1 cellular context compared by ENCODE assay signal in the genomic region with DNA sequence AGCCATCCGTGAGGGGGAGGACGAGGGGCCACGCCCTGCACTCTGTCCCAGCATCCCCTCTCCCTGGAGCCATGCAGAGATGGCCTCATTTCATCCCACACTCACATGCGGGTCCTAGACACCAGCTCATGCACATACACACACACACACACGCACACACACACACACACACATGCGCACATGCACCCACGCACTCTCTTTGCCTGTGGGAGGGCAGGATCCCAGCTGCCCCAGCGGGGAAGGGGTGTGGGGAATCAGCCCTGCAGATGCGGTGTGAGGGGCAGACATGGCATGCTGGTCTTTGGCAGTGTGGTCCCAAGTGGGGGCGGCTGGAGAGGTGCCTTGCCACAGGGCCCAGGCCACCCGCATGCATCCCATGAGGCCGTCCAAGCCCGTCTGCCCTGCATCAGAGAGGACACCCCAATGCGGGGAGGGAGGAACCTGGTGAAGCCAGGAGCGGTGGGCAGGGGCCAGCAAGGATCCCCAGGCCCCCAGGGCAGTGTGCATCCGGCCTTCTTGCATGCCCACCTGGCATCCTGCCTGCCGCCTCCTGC.
TF ChIP-seq lines count a peak whose summit lies in the region.

No MANE protein-coding gene starts in this region.

TF ChIP-seq in HepG2, 621 proteins besides CTCF, POLR2A, EP300 and RAD21 (continued from another document):
- TF ChIP-seq, protein P1, sequence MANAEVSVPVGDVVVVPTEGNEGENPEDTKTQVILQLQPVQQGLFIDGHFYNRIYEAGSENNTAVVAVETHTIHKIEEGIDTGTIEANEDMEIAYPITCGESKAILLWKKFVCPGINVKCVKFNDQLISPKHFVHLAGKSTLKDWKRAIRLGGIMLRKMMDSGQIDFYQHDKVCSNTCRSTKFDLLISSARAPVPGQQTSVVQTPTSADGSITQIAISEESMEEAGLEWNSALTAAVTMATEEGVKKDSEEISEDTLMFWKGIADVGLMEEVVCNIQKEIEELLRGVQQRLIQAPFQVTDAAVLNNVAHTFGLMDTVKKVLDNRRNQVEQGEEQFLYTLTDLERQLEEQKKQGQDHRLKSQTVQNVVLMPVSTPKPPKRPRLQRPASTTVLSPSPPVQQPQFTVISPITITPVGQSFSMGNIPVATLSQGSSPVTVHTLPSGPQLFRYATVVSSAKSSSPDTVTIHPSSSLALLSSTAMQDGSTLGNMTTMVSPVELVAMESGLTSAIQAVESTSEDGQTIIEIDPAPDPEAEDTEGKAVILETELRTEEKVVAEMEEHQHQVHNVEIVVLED (CRISPR knock-in tag; IDR thresholded peaks at IDR 0.05; ENCODE audit: borderline replicate concordance) = no peak
- no peak for TF ChIP-seq GLI4 (CRISPR knock-in tag; IDR thresholded peaks at IDR 0.05; ENCODE audit: borderline replicate concordance)
- no peak for TF ChIP-seq ZBTB38 (CRISPR knock-in tag; IDR thresholded peaks at IDR 0.05)
- TF ChIP-seq TBX2 (CRISPR knock-in tag; IDR thresholded peaks at IDR 0.05; ENCODE audit: borderline replicate concordance) = no peak
- peak; percentile 26 for TF ChIP-seq AGO1 (IDR thresholded peaks at IDR 0.05; ENCODE audit: low read depth, low read length, poor library complexity, severe bottlenecking)
- TF ChIP-seq SMAD1 (CRISPR knock-in tag; IDR thresholded peaks at IDR 0.05; ENCODE audit: borderline replicate concordance, low read depth) = no peak
- TF ChIP-seq, protein P2, sequence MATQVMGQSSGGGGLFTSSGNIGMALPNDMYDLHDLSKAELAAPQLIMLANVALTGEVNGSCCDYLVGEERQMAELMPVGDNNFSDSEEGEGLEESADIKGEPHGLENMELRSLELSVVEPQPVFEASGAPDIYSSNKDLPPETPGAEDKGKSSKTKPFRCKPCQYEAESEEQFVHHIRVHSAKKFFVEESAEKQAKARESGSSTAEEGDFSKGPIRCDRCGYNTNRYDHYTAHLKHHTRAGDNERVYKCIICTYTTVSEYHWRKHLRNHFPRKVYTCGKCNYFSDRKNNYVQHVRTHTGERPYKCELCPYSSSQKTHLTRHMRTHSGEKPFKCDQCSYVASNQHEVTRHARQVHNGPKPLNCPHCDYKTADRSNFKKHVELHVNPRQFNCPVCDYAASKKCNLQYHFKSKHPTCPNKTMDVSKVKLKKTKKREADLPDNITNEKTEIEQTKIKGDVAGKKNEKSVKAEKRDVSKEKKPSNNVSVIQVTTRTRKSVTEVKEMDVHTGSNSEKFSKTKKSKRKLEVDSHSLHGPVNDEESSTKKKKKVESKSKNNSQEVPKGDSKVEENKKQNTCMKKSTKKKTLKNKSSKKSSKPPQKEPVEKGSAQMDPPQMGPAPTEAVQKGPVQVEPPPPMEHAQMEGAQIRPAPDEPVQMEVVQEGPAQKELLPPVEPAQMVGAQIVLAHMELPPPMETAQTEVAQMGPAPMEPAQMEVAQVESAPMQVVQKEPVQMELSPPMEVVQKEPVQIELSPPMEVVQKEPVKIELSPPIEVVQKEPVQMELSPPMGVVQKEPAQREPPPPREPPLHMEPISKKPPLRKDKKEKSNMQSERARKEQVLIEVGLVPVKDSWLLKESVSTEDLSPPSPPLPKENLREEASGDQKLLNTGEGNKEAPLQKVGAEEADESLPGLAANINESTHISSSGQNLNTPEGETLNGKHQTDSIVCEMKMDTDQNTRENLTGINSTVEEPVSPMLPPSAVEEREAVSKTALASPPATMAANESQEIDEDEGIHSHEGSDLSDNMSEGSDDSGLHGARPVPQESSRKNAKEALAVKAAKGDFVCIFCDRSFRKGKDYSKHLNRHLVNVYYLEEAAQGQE (IDR thresholded peaks at IDR 0.05; ENCODE audit: borderline replicate concordance in 1 of 2, low read depth in 1 of 2, low read length in 2 of 2) = no peak
- TF ChIP-seq, protein P3, sequence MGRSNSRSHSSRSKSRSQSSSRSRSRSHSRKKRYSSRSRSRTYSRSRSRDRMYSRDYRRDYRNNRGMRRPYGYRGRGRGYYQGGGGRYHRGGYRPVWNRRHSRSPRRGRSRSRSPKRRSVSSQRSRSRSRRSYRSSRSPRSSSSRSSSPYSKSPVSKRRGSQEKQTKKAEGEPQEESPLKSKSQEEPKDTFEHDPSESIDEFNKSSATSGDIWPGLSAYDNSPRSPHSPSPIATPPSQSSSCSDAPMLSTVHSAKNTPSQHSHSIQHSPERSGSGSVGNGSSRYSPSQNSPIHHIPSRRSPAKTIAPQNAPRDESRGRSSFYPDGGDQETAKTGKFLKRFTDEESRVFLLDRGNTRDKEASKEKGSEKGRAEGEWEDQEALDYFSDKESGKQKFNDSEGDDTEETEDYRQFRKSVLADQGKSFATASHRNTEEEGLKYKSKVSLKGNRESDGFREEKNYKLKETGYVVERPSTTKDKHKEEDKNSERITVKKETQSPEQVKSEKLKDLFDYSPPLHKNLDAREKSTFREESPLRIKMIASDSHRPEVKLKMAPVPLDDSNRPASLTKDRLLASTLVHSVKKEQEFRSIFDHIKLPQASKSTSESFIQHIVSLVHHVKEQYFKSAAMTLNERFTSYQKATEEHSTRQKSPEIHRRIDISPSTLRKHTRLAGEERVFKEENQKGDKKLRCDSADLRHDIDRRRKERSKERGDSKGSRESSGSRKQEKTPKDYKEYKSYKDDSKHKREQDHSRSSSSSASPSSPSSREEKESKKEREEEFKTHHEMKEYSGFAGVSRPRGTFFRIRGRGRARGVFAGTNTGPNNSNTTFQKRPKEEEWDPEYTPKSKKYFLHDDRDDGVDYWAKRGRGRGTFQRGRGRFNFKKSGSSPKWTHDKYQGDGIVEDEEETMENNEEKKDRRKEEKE (IDR thresholded peaks at IDR 0.05) = no peak
- TF ChIP-seq ZNF792 (CRISPR knock-in tag; IDR thresholded peaks at IDR 0.05) = no peak
- TF ChIP-seq MIER3 (CRISPR knock-in tag; IDR thresholded peaks at IDR 0.05; ENCODE audit: borderline replicate concordance) = no peak
- no peak for TF ChIP-seq ZFP1 (CRISPR knock-in tag; IDR thresholded peaks at IDR 0.05)
- 0 out of 2 replicates have a peak, but pooled peaks have one; percentile 3 for TF ChIP-seq MYC (CRISPR knock-in tag; IDR thresholded peaks at IDR 0.05; ENCODE audit: borderline replicate concordance)
- TF ChIP-seq, protein P4, sequence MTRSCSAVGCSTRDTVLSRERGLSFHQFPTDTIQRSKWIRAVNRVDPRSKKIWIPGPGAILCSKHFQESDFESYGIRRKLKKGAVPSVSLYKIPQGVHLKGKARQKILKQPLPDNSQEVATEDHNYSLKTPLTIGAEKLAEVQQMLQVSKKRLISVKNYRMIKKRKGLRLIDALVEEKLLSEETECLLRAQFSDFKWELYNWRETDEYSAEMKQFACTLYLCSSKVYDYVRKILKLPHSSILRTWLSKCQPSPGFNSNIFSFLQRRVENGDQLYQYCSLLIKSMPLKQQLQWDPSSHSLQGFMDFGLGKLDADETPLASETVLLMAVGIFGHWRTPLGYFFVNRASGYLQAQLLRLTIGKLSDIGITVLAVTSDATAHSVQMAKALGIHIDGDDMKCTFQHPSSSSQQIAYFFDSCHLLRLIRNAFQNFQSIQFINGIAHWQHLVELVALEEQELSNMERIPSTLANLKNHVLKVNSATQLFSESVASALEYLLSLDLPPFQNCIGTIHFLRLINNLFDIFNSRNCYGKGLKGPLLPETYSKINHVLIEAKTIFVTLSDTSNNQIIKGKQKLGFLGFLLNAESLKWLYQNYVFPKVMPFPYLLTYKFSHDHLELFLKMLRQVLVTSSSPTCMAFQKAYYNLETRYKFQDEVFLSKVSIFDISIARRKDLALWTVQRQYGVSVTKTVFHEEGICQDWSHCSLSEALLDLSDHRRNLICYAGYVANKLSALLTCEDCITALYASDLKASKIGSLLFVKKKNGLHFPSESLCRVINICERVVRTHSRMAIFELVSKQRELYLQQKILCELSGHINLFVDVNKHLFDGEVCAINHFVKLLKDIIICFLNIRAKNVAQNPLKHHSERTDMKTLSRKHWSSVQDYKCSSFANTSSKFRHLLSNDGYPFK (CRISPR knock-in tag; IDR thresholded peaks at IDR 0.05; ENCODE audit: borderline replicate concordance) = 0 out of 2 replicates have a peak, but pooled peaks have one; percentile 16
- no peak for TF ChIP-seq ZNF773 (CRISPR knock-in tag; IDR thresholded peaks at IDR 0.05; ENCODE audit: borderline replicate concordance)
- TF ChIP-seq, protein P5, sequence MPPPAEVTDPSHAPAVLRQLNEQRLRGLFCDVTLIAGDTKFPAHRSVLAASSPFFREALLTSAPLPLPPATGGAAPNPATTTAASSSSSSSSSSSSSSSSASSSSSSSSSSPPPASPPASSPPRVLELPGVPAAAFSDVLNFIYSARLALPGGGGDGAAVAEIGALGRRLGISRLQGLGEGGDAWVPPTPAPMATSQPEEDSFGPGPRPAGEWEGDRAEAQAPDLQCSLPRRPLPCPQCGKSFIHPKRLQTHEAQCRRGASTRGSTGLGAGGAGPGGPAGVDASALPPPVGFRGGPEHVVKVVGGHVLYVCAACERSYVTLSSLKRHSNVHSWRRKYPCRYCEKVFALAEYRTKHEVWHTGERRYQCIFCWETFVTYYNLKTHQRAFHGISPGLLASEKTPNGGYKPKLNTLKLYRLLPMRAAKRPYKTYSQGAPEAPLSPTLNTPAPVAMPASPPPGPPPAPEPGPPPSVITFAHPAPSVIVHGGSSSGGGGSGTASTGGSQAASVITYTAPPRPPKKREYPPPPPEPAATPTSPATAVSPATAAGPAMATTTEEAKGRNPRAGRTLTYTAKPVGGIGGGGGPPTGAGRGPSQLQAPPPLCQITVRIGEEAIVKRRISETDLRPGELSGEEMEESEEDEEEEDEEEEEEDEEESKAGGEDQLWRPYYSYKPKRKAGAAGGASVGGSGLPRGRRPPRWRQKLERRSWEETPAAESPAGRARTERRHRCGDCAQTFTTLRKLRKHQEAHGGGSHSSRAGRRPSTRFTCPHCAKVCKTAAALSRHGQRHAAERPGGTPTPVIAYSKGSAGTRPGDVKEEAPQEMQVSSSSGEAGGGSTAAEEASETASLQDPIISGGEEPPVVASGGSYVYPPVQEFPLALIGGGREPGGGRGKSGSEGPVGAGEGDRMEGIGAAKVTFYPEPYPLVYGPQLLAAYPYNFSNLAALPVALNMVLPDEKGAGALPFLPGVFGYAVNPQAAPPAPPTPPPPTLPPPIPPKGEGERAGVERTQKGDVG (CRISPR knock-in tag; IDR thresholded peaks at IDR 0.05; ENCODE audit: borderline replicate concordance) = peak; percentile 44; the same call in 1 of the 2 replicates
- TF ChIP-seq TBP (CRISPR knock-in tag; IDR thresholded peaks at IDR 0.05) = no peak
- TF ChIP-seq, protein P6, sequence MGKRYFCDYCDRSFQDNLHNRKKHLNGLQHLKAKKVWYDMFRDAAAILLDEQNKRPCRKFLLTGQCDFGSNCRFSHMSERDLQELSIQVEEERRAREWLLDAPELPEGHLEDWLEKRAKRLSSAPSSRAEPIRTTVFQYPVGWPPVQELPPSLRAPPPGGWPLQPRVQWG (CRISPR knock-in tag; IDR thresholded peaks at IDR 0.05; ENCODE audit: borderline replicate concordance, low read depth) = no peak
- TF ChIP-seq NRL (CRISPR knock-in tag; IDR thresholded peaks at IDR 0.05; ENCODE audit: borderline replicate concordance) = peak; percentile 55; the same call in 1 of the 2 replicates
